8 cellular contexts compared by ENCODE assay signal in genomic region chr1:43650306-43650941, GRCh38. TPM values are rescaled to one million over a fixed set of nuclear protein-coding genes. Genes with fewer than 3 reads are reported as not detected.
DNase-seq lines count a peak whose midpoint lies in the region; ATAC-seq and TF ChIP-seq lines count a peak whose summit lies in the region.

No MANE protein-coding gene starts in this region.

- H3K4me1 Mint-ChIP-seq in nephron progenitor cell, result peaks cover 46% of the 10 kb centered on the region
- H3K4me1 Mint-ChIP-seq in stimulated activated naive CD8-positive, alpha-beta T cell treated with anti-CD3 and anti-CD28 coated beads, Interleukin-15, amount 100 ng/mL, for 72 hours, result peaks cover 37% of the 10 kb centered on the region

- peaks cover 24% of the 10 kb centered on the region for H3K36me3 Mint-ChIP-seq in nephron progenitor cell (ENCODE audit: low read depth)

- H3K27me3 Mint-ChIP-seq in nephron progenitor cell (ENCODE audit: low read depth, poor library complexity), result peaks cover 19% of the 10 kb centered on the region
- H3K27me3 Mint-ChIP-seq in stimulated activated naive CD8-positive, alpha-beta T cell treated with anti-CD3 and anti-CD28 coated beads, Interleukin-15, amount 100 ng/mL, for 72 hours, result peaks cover 2% of the 10 kb centered on the region

- peak overlapping the region; percentile 95 for H3K4me3 Mint-ChIP-seq in nephron progenitor cell
- H3K4me3 Mint-ChIP-seq in stimulated activated naive CD8-positive, alpha-beta T cell treated with anti-CD3 and anti-CD28 coated beads, Interleukin-15, amount 100 ng/mL, for 72 hours, result peak overlapping the region; percentile 83 to 98

- peak overlapping the region; percentile 99 for H3K27ac Mint-ChIP-seq in nephron progenitor cell
- H3K27ac Mint-ChIP-seq in stimulated activated naive CD8-positive, alpha-beta T cell treated with anti-CD3 and anti-CD28 coated beads, Interleukin-15, amount 100 ng/mL, for 72 hours, result peak overlapping the region; percentile 99

- peak; percentile 82 for ATAC-seq in stimulated activated naive CD8-positive, alpha-beta T cell treated with anti-CD3 and anti-CD28 coated beads, Interleukin-15, amount 100 ng/mL, for 72 hours

- TF ChIP-seq CTCF in fibroblast of villous mesenchyme (IDR thresholded peaks at IDR 0.05; ENCODE audit: insufficient read depth, low read depth, low read length) (no peak), nephron progenitor cell (IDR thresholded peaks at IDR 0.05) (no peak)

- H3K4me3 ChIP-seq in fibroblast of villous mesenchyme (ENCODE audit: low read depth, low read length), result peak overlapping the region; percentile 98

- DNase-seq in EH (ENCODE audit: low read depth), result peak; percentile 98
- peak; percentile 87 for DNase-seq in GOT3 (lab: John Stamatoyannopoulos, UW)
- DNase-seq in LHCN-M2 (ENCODE audit: low read depth), result peak; percentile 97
- DNase-seq in RPMI7951 (ENCODE audit: low read depth), result peak; percentile 98
- peak; percentile 81 for DNase-seq in activated effector memory CD4-positive, alpha-beta T cell treated with Interleukin-2 at 50 U/mL for 16 hours
- DNase-seq in fibroblast of villous mesenchyme (ENCODE audit: low read depth), result peak; percentile 99
- DNase-seq in nephron progenitor cell, result peak; percentile 93
- DNase-seq in stimulated activated naive CD8-positive, alpha-beta T cell treated with anti-CD3 and anti-CD28 coated beads, Interleukin-15, amount 100 ng/mL, for 72 hours, result peak; percentile 91 to 94

- H3K9me3 Mint-ChIP-seq in nephron progenitor cell, result no peaks in the 10 kb centered on the region
- no peaks in the 10 kb centered on the region for H3K9me3 Mint-ChIP-seq in stimulated activated naive CD8-positive, alpha-beta T cell treated with anti-CD3 and anti-CD28 coated beads, Interleukin-15, amount 100 ng/mL, for 72 hours

RNA-seq across cellular contexts. Expression of gene KDM4A, which starts 0.5 kb away (rescaled TPM):
- total RNA-seq in LHCN-M2 (2014; rRNA removed), result 23.7 and 27.6 TPM in 2 replicates
- 19.1 TPM for polyA plus RNA-seq in LHCN-M2 (2012)
- 22.0 and 29.6 TPM in 2 replicates for total RNA-seq in RPMI7951 (2014; rRNA removed; shearing (Covaris generic))
- 43.2 and 52.7 TPM in 2 replicates for total RNA-seq in fibroblast of villous mesenchyme

RNA-seq across cellular contexts. Expression of gene ST3GAL3, which starts 56.9 kb away (rescaled TPM):
- total RNA-seq in LHCN-M2 (2014; rRNA removed) (23.0 and 25.8 TPM in 2 replicates), fibroblast of villous mesenchyme (16.8 and 17.4 TPM in 2 replicates)
- 21.8 TPM for polyA plus RNA-seq in LHCN-M2 (2012)
- 14.7 and 15.6 TPM in 2 replicates for total RNA-seq in RPMI7951 (2014; rRNA removed; shearing (Covaris generic))

Comparison
In these comparisons a context has a peak if more than half of its experiments do, and no peak if none do; other contexts are left out.
1. Peak in every context shown above with its lines: DNase-seq, ATAC-seq and H3K4me3 ChIP-seq.